ENCODE assay signal across 12 cellular contexts in the genomic region with DNA sequence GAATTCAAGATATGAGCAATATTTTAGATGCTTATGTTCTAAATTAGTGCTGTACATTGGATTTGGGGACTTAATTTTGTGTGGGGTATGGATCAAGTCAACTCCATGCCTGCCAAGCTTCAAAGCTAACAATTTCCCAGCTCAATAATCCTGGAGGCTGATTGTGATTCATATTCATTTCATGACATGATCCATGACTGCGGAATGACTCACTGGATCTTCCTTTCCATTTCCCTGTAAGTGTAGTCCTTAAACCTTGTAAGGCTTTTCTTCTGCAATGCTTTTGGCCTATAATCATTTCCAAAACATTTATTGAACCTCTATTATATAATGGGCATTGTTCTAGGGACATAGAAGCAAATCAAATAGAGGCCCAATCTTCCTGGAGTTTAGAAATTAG. TPM values are rescaled to one million over a fixed set of nuclear protein-coding genes. Genes with fewer than 3 reads are reported as not detected.
DNase-seq lines count a peak whose midpoint lies in the region; ATAC-seq, FAIRE-seq and TF ChIP-seq lines count a peak whose summit lies in the region.
"Had no signal": no experiment of that assay in that cellular context is flagged by ENCODE, and none has a peak within 500 bp of the region (broad histone marks: within the 10 kb centered on the region; RNA-seq: fewer than 3 reads in every experiment).

No MANE protein-coding gene starts in this region.

- peak overlapping the region; percentile 31 for H3K27ac ChIP-seq in keratinocyte (ENCODE audit: control insufficient read depth, insufficient read depth, low read length)
- H3K27ac ChIP-seq: thoracic aorta had no signal

- H4K20me1 ChIP-seq in keratinocyte (ENCODE audit: control insufficient read depth, extremely low read depth, insufficient read depth, low read length): no peaks in the 10 kb centered on the region

- H3K4me3 ChIP-seq in astrocyte of the spinal cord (ENCODE audit: low read depth, low read length) (no peak overlapping the region), keratinocyte (ENCODE audit: control insufficient read depth in 2 of 3, extremely low read depth in 1 of 3, insufficient read depth in 2 of 3, low read depth in 1 of 3, low read length in 3 of 3) (no peak overlapping the region)
- H3K4me3 ChIP-seq: thoracic aorta had no signal

- H3K4me2 ChIP-seq in keratinocyte (ENCODE audit: control insufficient read depth, extremely low read depth, insufficient read depth, low read depth, low read length): peak overlapping the region; percentile 3

- no peak for TF ChIP-seq CTCF in astrocyte of the spinal cord (IDR thresholded peaks at IDR 0.05; ENCODE audit: low read depth, low read length)
- TF ChIP-seq CTCF in keratinocyte (optimal IDR thresholded peaks at IDR 0.05 in 1 of 3, IDR thresholded peaks at IDR 0.05 in 1 of 3, conservative IDR thresholded peaks at IDR 0.05 in 1 of 3; ENCODE audit: extremely low read depth in 1 of 3, insufficient read depth in 2 of 3, low read length in 3 of 3): no peak

- no peak overlapping the region for H2AFZ ChIP-seq in keratinocyte (ENCODE audit: control insufficient read depth, low read length)

- peaks cover 7% of the 10 kb centered on the region for H3K4me1 ChIP-seq in keratinocyte (ENCODE audit: control insufficient read depth, extremely low read depth, insufficient read depth, low read length)
- H3K4me1 ChIP-seq: BE2C had no signal

- FAIRE-seq in keratinocyte (lab: Jason Lieb, UNC): peak; percentile 99
- FAIRE-seq: TTC549 had no signal

- ATAC-seq in GM19324 (IDR thresholded peaks at IDR 0.05; ENCODE audit: low FRiP score, unreplicated experiment) (no peak), left lobe of liver (no peak)

- dilution Hi-C loops in keratinocyte (cut with MboI; ENCODE audit: extremely low pct_ligation_motif_present, low sequenced_read_pairs): no loop called here

- in situ Hi-C loops in ACHN (cut with HindIII; ENCODE audit: low pct_ligation_motif_present, low pct_unique_long_range_greater_than_20kb, low sequenced_read_pairs) (no loop called here), astrocyte of the spinal cord (cut with HindIII; ENCODE audit: low sequenced_read_pairs) (no loop called here)

- no peaks in the 10 kb centered on the region for H3K79me2 ChIP-seq in keratinocyte (ENCODE audit: control insufficient read depth, insufficient read depth, low read length)

- DNase-seq in ACHN (peak; percentile 64), HS-5 (ENCODE audit: low read depth) (peak; percentile 88), astrocyte of the spinal cord (ENCODE audit: low read depth, low spot score) (peak; percentile 82), keratinocyte (ENCODE audit: low read depth, low spot score) (peak; percentile 23), NCI-H1694 (lab: John Stamatoyannopoulos, UW) (no peak), left lobe of liver (ENCODE audit: low spot score) (no peak)
- no peak for DNase-seq in activated effector memory CD4-positive, alpha-beta T cell treated with Interleukin-2 at 50 U/mL for 16 hours
- DNase-seq: BE2C, NCI-H2171 treated with DMSO at 0.1 percent for 48 hours had no signal

- no peaks in the 10 kb centered on the region for H3K9me1 ChIP-seq in keratinocyte (ENCODE audit: control insufficient read depth, extremely low read depth, insufficient read depth, low read length)

- H3K9me3 ChIP-seq in keratinocyte (ENCODE audit: control insufficient read depth, low read depth, low read length): no peaks in the 10 kb centered on the region
- H3K9me3 ChIP-seq: BE2C, thoracic aorta had no signal

- H3K36me3 ChIP-seq in keratinocyte (ENCODE audit: control insufficient read depth in 2 of 2, extremely low read depth in 1 of 2, insufficient read depth in 2 of 2, low read length in 2 of 2): no peaks in the 10 kb centered on the region
- H3K36me3 ChIP-seq: BE2C, thoracic aorta had no signal

- H3K9ac ChIP-seq in keratinocyte (ENCODE audit: control insufficient read depth, extremely low read depth, insufficient read depth, low read length): no peak overlapping the region

- H3K27me3 ChIP-seq in keratinocyte (ENCODE audit: control insufficient read depth, extremely low read depth, insufficient read depth, low read length): no peaks in the 10 kb centered on the region
- H3K27me3 ChIP-seq: BE2C had no signal

RNA-seq across cellular contexts. Expression of a gene that starts 44.8 kb away (rescaled TPM):
- 41.4 to 108 TPM (median 78.2 TPM) in 3 replicates for polyA plus RNA-seq in keratinocyte
- 18.2 TPM for polyA plus RNA-seq in keratinocyte (2011; ENCODE audit: low read depth)
- 34.1 and 43.9 TPM in 2 replicates for polyA plus RNA-seq in keratinocyte (2011; cell fraction: cytosol; rRNA removed)
- 221 and 225 TPM in 2 replicates for polyA plus RNA-seq in keratinocyte (2011; cell fraction: nucleus; rRNA removed)
- polyA plus RNA-seq in keratinocyte (2012; ENCODE audit: low replicate concordance): 27.5 and 97.8 TPM in 2 replicates
- 14.0 to 65.9 TPM (median 31.1 TPM) in 3 replicates for polyA minus RNA-seq in keratinocyte
- 33.4 TPM for polyA minus RNA-seq in keratinocyte (2011; cell fraction: cytosol; rRNA and poly(A)+ RNA removed)
- 72.1 and 113 TPM in 2 replicates for polyA minus RNA-seq in keratinocyte (2011; cell fraction: nucleus; rRNA and poly(A)+ RNA removed)
- 6.7 TPM for total RNA-seq in left lobe of liver

Comparison
In these comparisons a context has a peak if more than half of its experiments do, and no peak if none do; other contexts are left out.
1. DNase-seq: peak in ACHN (single experiment), HS-5 (single experiment), astrocyte of the spinal cord (single experiment) and keratinocyte (single experiment); none in activated effector memory CD4-positive, alpha-beta T cell treated with Interleukin-2 at 50 U/mL for 16 hours (single experiment), NCI-H1694 (single experiment) and left lobe of liver (single experiment).